In the genomic region with DNA sequence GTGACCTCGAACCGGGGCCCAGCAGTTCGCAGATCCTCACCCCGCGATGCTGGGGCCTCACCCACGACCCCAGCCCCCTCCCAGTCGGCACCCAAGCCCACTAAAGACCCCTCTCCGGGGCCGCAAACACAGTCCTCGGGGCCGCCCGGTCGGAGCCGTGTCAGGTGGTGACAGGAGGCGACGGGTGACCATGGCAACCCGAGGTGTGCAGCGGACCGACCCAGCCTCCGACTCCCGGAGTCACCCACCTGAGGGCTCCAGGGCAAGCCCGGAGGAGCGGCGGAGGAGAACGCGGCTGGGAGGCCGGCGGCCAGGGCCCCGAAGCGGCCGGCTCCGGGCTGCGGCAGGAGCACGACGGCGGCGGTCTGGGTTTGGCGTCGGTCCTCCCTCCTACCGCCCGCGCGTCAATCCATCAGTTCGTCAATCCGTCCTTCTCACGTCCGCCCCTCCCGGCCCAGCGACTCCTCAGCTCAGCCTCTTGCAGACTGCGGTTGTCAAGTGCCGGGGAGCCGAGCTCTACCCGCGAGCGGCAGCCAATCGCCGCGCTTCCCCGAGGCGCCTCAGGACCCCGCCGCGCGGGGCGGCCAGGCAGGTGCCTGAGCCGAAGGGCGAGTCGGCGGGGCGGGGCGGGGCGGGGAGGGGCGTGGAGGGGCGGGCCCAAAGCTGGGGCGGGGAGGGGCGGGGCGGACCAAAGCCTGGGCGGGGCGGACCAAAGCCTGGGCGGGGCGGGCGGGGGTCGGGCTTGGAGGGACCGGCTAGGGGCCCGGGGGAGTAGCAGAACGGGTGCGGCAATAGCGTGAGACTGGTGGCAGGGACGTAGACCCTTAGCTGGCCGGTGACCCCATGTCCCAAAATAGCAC, we compare ENCODE assay signal across 1 cellular context.
TF ChIP-seq lines count a peak whose summit lies in the region.

A gene (minus strand): TSS at position 489 of the 860 bp plus-strand sequence. CDS start 18,590 bp downstream, outside the sequence.

TF ChIP-seq in HepG2, 621 proteins besides CTCF, POLR2A, EP300 and RAD21 (continued from another document and continues in another):
- TF ChIP-seq, protein P1, sequence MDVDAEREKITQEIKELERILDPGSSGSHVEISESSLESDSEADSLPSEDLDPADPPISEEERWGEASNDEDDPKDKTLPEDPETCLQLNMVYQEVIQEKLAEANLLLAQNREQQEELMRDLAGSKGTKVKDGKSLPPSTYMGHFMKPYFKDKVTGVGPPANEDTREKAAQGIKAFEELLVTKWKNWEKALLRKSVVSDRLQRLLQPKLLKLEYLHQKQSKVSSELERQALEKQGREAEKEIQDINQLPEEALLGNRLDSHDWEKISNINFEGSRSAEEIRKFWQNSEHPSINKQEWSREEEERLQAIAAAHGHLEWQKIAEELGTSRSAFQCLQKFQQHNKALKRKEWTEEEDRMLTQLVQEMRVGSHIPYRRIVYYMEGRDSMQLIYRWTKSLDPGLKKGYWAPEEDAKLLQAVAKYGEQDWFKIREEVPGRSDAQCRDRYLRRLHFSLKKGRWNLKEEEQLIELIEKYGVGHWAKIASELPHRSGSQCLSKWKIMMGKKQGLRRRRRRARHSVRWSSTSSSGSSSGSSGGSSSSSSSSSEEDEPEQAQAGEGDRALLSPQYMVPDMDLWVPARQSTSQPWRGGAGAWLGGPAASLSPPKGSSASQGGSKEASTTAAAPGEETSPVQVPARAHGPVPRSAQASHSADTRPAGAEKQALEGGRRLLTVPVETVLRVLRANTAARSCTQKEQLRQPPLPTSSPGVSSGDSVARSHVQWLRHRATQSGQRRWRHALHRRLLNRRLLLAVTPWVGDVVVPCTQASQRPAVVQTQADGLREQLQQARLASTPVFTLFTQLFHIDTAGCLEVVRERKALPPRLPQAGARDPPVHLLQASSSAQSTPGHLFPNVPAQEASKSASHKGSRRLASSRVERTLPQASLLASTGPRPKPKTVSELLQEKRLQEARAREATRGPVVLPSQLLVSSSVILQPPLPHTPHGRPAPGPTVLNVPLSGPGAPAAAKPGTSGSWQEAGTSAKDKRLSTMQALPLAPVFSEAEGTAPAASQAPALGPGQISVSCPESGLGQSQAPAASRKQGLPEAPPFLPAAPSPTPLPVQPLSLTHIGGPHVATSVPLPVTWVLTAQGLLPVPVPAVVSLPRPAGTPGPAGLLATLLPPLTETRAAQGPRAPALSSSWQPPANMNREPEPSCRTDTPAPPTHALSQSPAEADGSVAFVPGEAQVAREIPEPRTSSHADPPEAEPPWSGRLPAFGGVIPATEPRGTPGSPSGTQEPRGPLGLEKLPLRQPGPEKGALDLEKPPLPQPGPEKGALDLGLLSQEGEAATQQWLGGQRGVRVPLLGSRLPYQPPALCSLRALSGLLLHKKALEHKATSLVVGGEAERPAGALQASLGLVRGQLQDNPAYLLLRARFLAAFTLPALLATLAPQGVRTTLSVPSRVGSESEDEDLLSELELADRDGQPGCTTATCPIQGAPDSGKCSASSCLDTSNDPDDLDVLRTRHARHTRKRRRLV (CRISPR knock-in tag; IDR thresholded peaks at IDR 0.05): no peak
- TF ChIP-seq KAT2B (IDR thresholded peaks at IDR 0.05; ENCODE audit: borderline replicate concordance, low read depth, low read length): no peak
- TF ChIP-seq LCORL (IDR thresholded peaks at IDR 0.05): no peak
- TF ChIP-seq LCORL (CRISPR knock-in tag; IDR thresholded peaks at IDR 0.05): peak; percentile 45; the same call in 1 of the 2 replicates
- TF ChIP-seq ZBTB1 (CRISPR knock-in tag; IDR thresholded peaks at IDR 0.05; ENCODE audit: borderline replicate concordance): no peak
- TF ChIP-seq ZNF333 (CRISPR knock-in tag; IDR thresholded peaks at IDR 0.05; ENCODE audit: borderline replicate concordance): no peak
- no peak for TF ChIP-seq SP1 (IDR thresholded peaks at IDR 0.05)
- TF ChIP-seq SP1 (CRISPR knock-in tag; IDR thresholded peaks at IDR 0.05): peak; percentile 35; the same call in 1 of the 2 replicates
- TF ChIP-seq, protein P2, sequence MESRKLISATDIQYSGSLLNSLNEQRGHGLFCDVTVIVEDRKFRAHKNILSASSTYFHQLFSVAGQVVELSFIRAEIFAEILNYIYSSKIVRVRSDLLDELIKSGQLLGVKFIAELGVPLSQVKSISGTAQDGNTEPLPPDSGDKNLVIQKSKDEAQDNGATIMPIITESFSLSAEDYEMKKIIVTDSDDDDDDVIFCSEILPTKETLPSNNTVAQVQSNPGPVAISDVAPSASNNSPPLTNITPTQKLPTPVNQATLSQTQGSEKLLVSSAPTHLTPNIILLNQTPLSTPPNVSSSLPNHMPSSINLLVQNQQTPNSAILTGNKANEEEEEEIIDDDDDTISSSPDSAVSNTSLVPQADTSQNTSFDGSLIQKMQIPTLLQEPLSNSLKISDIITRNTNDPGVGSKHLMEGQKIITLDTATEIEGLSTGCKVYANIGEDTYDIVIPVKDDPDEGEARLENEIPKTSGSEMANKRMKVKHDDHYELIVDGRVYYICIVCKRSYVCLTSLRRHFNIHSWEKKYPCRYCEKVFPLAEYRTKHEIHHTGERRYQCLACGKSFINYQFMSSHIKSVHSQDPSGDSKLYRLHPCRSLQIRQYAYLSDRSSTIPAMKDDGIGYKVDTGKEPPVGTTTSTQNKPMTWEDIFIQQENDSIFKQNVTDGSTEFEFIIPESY (CRISPR knock-in tag; IDR thresholded peaks at IDR 0.05): no peak
- 0 out of 2 replicates have a peak, but pooled peaks have one; percentile 15 for TF ChIP-seq ZNF652 (CRISPR knock-in tag; IDR thresholded peaks at IDR 0.05; ENCODE audit: borderline replicate concordance, low read depth)
- TF ChIP-seq, protein P3, sequence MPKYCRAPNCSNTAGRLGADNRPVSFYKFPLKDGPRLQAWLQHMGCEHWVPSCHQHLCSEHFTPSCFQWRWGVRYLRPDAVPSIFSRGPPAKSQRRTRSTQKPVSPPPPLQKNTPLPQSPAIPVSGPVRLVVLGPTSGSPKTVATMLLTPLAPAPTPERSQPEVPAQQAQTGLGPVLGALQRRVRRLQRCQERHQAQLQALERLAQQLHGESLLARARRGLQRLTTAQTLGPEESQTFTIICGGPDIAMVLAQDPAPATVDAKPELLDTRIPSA (CRISPR knock-in tag; IDR thresholded peaks at IDR 0.05; ENCODE audit: borderline replicate concordance): no peak
- TF ChIP-seq ZNF746 (CRISPR knock-in tag; IDR thresholded peaks at IDR 0.05): no peak
- TF ChIP-seq, protein P4, sequence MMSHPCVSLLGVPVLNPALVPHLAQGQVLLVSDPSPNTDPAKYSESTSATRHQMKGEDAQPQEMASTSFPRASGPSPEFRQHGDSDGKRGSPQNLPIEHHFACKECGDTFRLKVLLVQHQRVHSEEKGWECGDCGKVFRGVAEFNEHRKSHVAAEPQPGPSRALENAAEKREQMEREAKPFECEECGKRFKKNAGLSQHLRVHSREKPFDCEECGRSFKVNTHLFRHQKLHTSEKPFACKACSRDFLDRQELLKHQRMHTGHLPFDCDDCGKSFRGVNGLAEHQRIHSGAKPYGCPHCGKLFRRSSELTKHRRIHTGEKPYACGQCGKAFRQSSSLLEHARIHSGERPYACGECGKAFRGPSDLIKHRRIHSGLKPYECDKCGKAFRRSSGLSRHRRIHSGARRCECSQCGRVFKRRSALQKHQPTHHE (CRISPR knock-in tag; IDR thresholded peaks at IDR 0.05; ENCODE audit: borderline replicate concordance): peak; percentile 39; the same call in 1 of the 2 replicates
- peak; percentile 28 for TF ChIP-seq AGO1 (IDR thresholded peaks at IDR 0.05; ENCODE audit: low read depth, low read length, poor library complexity, severe bottlenecking)
- TF ChIP-seq ZMYM4 (CRISPR knock-in tag; IDR thresholded peaks at IDR 0.05): peak; percentile 70; the same call in 1 of the 2 replicates
- no peak for TF ChIP-seq ZNF75D (CRISPR knock-in tag; IDR thresholded peaks at IDR 0.05; ENCODE audit: borderline replicate concordance)
- peak; percentile 88 for TF ChIP-seq ZNF777 (CRISPR knock-in tag; IDR thresholded peaks at IDR 0.05)
- peak; percentile 38; the same call in 1 of the 2 replicates for TF ChIP-seq KDM5A (IDR thresholded peaks at IDR 0.05; ENCODE audit: borderline replicate concordance, low read length)
- peak; percentile 59; the same call in 1 of the 2 replicates for TF ChIP-seq ZBTB7B (CRISPR knock-in tag; IDR thresholded peaks at IDR 0.05)
- no peak for TF ChIP-seq ZNF3 (CRISPR knock-in tag; IDR thresholded peaks at IDR 0.05)
- TF ChIP-seq, protein P5, sequence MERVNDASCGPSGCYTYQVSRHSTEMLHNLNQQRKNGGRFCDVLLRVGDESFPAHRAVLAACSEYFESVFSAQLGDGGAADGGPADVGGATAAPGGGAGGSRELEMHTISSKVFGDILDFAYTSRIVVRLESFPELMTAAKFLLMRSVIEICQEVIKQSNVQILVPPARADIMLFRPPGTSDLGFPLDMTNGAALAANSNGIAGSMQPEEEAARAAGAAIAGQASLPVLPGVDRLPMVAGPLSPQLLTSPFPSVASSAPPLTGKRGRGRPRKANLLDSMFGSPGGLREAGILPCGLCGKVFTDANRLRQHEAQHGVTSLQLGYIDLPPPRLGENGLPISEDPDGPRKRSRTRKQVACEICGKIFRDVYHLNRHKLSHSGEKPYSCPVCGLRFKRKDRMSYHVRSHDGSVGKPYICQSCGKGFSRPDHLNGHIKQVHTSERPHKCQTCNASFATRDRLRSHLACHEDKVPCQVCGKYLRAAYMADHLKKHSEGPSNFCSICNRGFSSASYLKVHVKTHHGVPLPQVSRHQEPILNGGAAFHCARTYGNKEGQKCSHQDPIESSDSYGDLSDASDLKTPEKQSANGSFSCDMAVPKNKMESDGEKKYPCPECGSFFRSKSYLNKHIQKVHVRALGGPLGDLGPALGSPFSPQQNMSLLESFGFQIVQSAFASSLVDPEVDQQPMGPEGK (CRISPR knock-in tag; IDR thresholded peaks at IDR 0.05): peak; percentile 38; the same call in 1 of the 2 replicates
- TF ChIP-seq, protein P6, sequence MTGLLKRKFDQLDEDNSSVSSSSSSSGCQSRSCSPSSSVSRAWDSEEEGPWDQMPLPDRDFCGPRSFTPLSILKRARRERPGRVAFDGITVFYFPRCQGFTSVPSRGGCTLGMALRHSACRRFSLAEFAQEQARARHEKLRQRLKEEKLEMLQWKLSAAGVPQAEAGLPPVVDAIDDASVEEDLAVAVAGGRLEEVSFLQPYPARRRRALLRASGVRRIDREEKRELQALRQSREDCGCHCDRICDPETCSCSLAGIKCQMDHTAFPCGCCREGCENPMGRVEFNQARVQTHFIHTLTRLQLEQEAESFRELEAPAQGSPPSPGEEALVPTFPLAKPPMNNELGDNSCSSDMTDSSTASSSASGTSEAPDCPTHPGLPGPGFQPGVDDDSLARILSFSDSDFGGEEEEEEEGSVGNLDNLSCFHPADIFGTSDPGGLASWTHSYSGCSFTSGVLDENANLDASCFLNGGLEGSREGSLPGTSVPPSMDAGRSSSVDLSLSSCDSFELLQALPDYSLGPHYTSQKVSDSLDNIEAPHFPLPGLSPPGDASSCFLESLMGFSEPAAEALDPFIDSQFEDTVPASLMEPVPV (CRISPR knock-in tag; IDR thresholded peaks at IDR 0.05): peak; percentile 72; the same call in 1 of the 2 replicates
- TF ChIP-seq, protein P7, sequence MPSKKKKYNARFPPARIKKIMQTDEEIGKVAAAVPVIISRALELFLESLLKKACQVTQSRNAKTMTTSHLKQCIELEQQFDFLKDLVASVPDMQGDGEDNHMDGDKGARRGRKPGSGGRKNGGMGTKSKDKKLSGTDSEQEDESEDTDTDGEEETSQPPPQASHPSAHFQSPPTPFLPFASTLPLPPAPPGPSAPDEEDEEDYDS (CRISPR knock-in tag; IDR thresholded peaks at IDR 0.05): peak; percentile 92
- TF ChIP-seq ZFYVE20 (CRISPR knock-in tag; IDR thresholded peaks at IDR 0.05; ENCODE audit: borderline replicate concordance, low read depth): no peak
- TF ChIP-seq FLYWCH1 (CRISPR knock-in tag; IDR thresholded peaks at IDR 0.05): no peak
- no peak for TF ChIP-seq NR2C2 (CRISPR knock-in tag; IDR thresholded peaks at IDR 0.05; ENCODE audit: borderline replicate concordance)
- TF ChIP-seq, protein P8, sequence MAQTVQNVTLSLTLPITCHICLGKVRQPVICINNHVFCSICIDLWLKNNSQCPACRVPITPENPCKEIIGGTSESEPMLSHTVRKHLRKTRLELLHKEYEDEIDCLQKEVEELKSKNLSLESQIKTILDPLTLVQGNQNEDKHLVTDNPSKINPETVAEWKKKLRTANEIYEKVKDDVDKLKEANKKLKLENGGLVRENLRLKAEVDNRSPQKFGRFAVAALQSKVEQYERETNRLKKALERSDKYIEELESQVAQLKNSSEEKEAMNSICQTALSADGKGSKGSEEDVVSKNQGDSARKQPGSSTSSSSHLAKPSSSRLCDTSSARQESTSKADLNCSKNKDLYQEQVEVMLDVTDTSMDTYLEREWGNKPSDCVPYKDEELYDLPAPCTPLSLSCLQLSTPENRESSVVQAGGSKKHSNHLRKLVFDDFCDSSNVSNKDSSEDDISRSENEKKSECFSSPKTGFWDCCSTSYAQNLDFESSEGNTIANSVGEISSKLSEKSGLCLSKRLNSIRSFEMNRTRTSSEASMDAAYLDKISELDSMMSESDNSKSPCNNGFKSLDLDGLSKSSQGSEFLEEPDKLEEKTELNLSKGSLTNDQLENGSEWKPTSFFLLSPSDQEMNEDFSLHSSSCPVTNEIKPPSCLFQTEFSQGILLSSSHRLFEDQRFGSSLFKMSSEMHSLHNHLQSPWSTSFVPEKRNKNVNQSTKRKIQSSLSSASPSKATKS (CRISPR knock-in tag; IDR thresholded peaks at IDR 0.05): no peak
- TF ChIP-seq ZNF558 (CRISPR knock-in tag; IDR thresholded peaks at IDR 0.05; ENCODE audit: borderline replicate concordance): peak; percentile 73; the same call in 1 of the 2 replicates
- TF ChIP-seq SP4 (CRISPR knock-in tag; IDR thresholded peaks at IDR 0.05): 0 out of 2 replicates have a peak, but pooled peaks have one; percentile 43
- TF ChIP-seq, protein P9, sequence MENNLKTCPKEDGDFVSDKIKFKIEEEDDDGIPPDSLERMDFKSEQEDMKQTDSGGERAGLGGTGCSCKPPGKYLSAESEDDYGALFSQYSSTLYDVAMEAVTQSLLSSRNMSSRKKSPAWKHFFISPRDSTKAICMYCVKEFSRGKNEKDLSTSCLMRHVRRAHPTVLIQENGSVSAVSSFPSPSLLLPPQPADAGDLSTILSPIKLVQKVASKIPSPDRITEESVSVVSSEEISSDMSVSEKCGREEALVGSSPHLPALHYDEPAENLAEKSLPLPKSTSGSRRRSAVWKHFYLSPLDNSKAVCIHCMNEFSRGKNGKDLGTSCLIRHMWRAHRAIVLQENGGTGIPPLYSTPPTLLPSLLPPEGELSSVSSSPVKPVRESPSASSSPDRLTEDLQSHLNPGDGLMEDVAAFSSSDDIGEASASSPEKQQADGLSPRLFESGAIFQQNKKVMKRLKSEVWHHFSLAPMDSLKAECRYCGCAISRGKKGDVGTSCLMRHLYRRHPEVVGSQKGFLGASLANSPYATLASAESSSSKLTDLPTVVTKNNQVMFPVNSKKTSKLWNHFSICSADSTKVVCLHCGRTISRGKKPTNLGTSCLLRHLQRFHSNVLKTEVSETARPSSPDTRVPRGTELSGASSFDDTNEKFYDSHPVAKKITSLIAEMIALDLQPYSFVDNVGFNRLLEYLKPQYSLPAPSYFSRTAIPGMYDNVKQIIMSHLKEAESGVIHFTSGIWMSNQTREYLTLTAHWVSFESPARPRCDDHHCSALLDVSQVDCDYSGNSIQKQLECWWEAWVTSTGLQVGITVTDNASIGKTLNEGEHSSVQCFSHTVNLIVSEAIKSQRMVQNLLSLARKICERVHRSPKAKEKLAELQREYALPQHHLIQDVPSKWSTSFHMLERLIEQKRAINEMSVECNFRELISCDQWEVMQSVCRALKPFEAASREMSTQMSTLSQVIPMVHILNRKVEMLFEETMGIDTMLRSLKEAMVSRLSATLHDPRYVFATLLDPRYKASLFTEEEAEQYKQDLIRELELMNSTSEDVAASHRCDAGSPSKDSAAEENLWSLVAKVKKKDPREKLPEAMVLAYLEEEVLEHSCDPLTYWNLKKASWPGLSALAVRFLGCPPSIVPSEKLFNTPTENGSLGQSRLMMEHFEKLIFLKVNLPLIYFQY (CRISPR knock-in tag; IDR thresholded peaks at IDR 0.05; ENCODE audit: borderline replicate concordance): peak; percentile 42; the same call in 1 of the 2 replicates
- TF ChIP-seq ZNF260 (CRISPR knock-in tag; IDR thresholded peaks at IDR 0.05; ENCODE audit: borderline replicate concordance, low read depth): no peak
- no peak for TF ChIP-seq ZNF138 (CRISPR knock-in tag; IDR thresholded peaks at IDR 0.05; ENCODE audit: low read depth)
